In genomic region chr2:241317391-241317790, GRCh38 we compare ENCODE assay signal across 8 cellular contexts. TPM values are rescaled to one million over a fixed set of nuclear protein-coding genes. Genes with fewer than 3 reads are reported as not detected.
DNase-seq lines count a peak whose midpoint lies in the region; ATAC-seq and TF ChIP-seq lines count a peak whose summit lies in the region.

No MANE protein-coding gene starts in this region.

- H3K4me3 ChIP-seq in neural progenitor cell = peak overlapping the region; percentile 90

- no peaks in the 10 kb centered on the region for H3K9me3 ChIP-seq in neural progenitor cell (ENCODE audit: low read depth)

- H3K27me3 Mint-ChIP-seq in Calu3 (ENCODE audit: unreplicated experiment) (no peaks in the 10 kb centered on the region), neural progenitor cell (ENCODE audit: insufficient read depth, low read depth) (peaks cover 4% of the 10 kb centered on the region)
- H3K27me3 Mint-ChIP-seq in dendritic cell treated with granulocyte-macrophage colony-stimulating factor and Interleukin-4, amounts not matched to agents 40 ng/mL and 50 ng/mL, for 4 days = no peaks in the 10 kb centered on the region

- H3K9me3 Mint-ChIP-seq in Calu3 (ENCODE audit: low read depth, unreplicated experiment) (no peaks in the 10 kb centered on the region), neural progenitor cell (no peaks in the 10 kb centered on the region)
- H3K9me3 Mint-ChIP-seq in dendritic cell treated with granulocyte-macrophage colony-stimulating factor and Interleukin-4, amounts not matched to agents 40 ng/mL and 50 ng/mL, for 4 days = no peaks in the 10 kb centered on the region

- peaks cover 53% of the 10 kb centered on the region for H3K4me1 Mint-ChIP-seq in Calu3 (ENCODE audit: low read depth, unreplicated experiment)
- peaks cover 73% of the 10 kb centered on the region for H3K4me1 Mint-ChIP-seq in dendritic cell treated with granulocyte-macrophage colony-stimulating factor and Interleukin-4, amounts not matched to agents 40 ng/mL and 50 ng/mL, for 4 days (ENCODE audit: low read depth)
- peaks cover 49% of the 10 kb centered on the region for H3K4me1 Mint-ChIP-seq in neural progenitor cell

- H4K20me1 ChIP-seq in neural progenitor cell (ENCODE audit: low read depth) = peaks cover 67% of the 10 kb centered on the region

- intact Hi-C loops in Calu3 (cut with micrococcal nuclease; ENCODE audit: unreplicated experiment) = loop anchor here (5.0 kb wide), 1 partner anchor 35 kb away; no protein-coding TSS in a partner anchor
- intact Hi-C loops in dendritic cell treated with granulocyte-macrophage colony-stimulating factor and Interleukin-4, amounts not matched to agents 40 ng/mL and 50 ng/mL, for 4 days (cut with micrococcal nuclease) = loop anchor here (2.0 kb wide), 1 partner anchor 47 kb away; no protein-coding TSS in a partner anchor

- peak overlapping the region; percentile 100 for H3K27ac Mint-ChIP-seq in Calu3 (ENCODE audit: unreplicated experiment)
- H3K27ac Mint-ChIP-seq in dendritic cell treated with granulocyte-macrophage colony-stimulating factor and Interleukin-4, amounts not matched to agents 40 ng/mL and 50 ng/mL, for 4 days = peak overlapping the region; percentile 100
- H3K27ac Mint-ChIP-seq in neural progenitor cell = no peak overlapping the region

- DNase-seq in Calu3 (no peak), NAMALWA (ENCODE audit: low spot score) (peak; percentile 34), neural progenitor cell (ENCODE audit: low spot score) (no peak), NCI-H2171 (lab: John Stamatoyannopoulos, UW) (no peak), NCI-H69 (lab: John Stamatoyannopoulos, UW) (no peak)
- no peak for DNase-seq in stimulated activated CD4-positive, alpha-beta T cell treated with anti-CD3 and anti-CD28 coated beads, Interleukin-4, amount 100 ng/mL, for 1 hour

- H3K36me3 Mint-ChIP-seq in Calu3 (ENCODE audit: insufficient read depth, unreplicated experiment) (peaks cover 82% of the 10 kb centered on the region), neural progenitor cell (peaks cover 17% of the 10 kb centered on the region)
- H3K36me3 Mint-ChIP-seq in dendritic cell treated with granulocyte-macrophage colony-stimulating factor and Interleukin-4, amounts not matched to agents 40 ng/mL and 50 ng/mL, for 4 days (ENCODE audit: low read depth) = peaks cover 65% of the 10 kb centered on the region

- no peak overlapping the region for H2AFZ ChIP-seq in neural progenitor cell (replicated peaks)

- H3F3A ChIP-seq in neural progenitor cell (ENCODE audit: low read depth) = peaks cover 8% of the 10 kb centered on the region

- H3K9ac ChIP-seq in neural progenitor cell = peak overlapping the region; percentile 93

- no TSS peak for BruUV-seq in Calu3 (replicated peaks; lab: Mats Ljungman, UMichigan)

- no peak for ATAC-seq in GM21529 (IDR thresholded peaks at IDR 0.05; ENCODE audit: unreplicated experiment)

- H3K79me2 ChIP-seq in neural progenitor cell (ENCODE audit: low read depth) = peaks cover 93% of the 10 kb centered on the region

- H3K4me3 Mint-ChIP-seq in Calu3 (ENCODE audit: low read depth, unreplicated experiment) (peak overlapping the region; percentile 97), neural progenitor cell (peak overlapping the region; percentile 99)
- peak overlapping the region; percentile 100 for H3K4me3 Mint-ChIP-seq in dendritic cell treated with granulocyte-macrophage colony-stimulating factor and Interleukin-4, amounts not matched to agents 40 ng/mL and 50 ng/mL, for 4 days

- peak overlapping the region; percentile 98 for H3K4me2 ChIP-seq in neural progenitor cell

- no peak overlapping the region for H3K27ac ChIP-seq in neural progenitor cell

- H3K27me3 ChIP-seq in neural progenitor cell = no peaks in the 10 kb centered on the region

- H3K36me3 ChIP-seq in neural progenitor cell = peaks cover 3% of the 10 kb centered on the region

- TF ChIP-seq CTCF in Calu3 (IDR thresholded peaks at IDR 0.05; ENCODE audit: unreplicated experiment) (no peak), neural progenitor cell (IDR thresholded peaks at IDR 0.05) (no peak)

- CTCF ChIA-PET in Calu3 (lab: Charles Lee) = no interaction called here

- H3K4me1 ChIP-seq in neural progenitor cell = peaks cover 22% of the 10 kb centered on the region

RNA-seq across cellular contexts. Expression of gene SEPTIN2, which starts 1.7 kb away (rescaled TPM):
- total RNA-seq in Calu3 (2022) (413 and 445 TPM in 2 replicates), neural progenitor cell (ENCODE audit: low replicate concordance) (452 and 632 TPM in 2 replicates)

RNA-seq across cellular contexts. Expression of gene HDLBP, which starts 1.9 kb away (rescaled TPM):
- total RNA-seq in Calu3 (2022) (429 and 493 TPM in 2 replicates), neural progenitor cell (ENCODE audit: low replicate concordance) (251 and 269 TPM in 2 replicates)

RNA-seq across cellular contexts. Expression of gene FARP2, which starts 38.7 kb away (rescaled TPM):
- total RNA-seq in Calu3 (2022) (59.0 and 67.7 TPM in 2 replicates), neural progenitor cell (ENCODE audit: low replicate concordance) (28.6 and 32.3 TPM in 2 replicates)
